In the genomic region with DNA sequence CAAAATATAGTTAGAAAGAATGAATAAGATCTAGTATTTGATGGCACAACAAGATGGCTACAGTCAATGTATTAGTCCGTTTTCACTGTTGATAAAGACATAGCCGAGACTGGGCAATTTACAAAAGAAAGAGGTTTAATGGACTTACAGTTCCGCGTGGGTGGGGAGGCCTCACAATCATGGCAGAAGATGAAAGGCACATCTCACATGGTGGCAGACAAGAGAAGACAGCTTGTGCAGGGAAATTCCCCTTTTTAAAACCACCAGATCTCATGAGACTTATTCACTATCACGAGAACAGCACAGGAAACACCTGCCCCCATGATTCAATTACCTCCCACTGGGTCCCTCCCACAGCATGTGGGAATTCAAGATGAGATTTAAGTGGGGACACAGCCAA, we compare ENCODE assay signal across 15 cellular contexts. TPM values are rescaled to one million over a fixed set of nuclear protein-coding genes. Genes with fewer than 3 reads are reported as not detected.
A peak's percentile ranks its signal among the peaks of the same experiment; 100 is the strongest.
DNase-seq lines count a peak whose midpoint lies in the region; ATAC-seq and TF ChIP-seq lines count a peak whose summit lies in the region.
"Not testable (repeated sequence)": the region's sequence is repeated elsewhere in the genome, so short reads cannot be mapped to it uniquely, and the experiment has no call there.
"Had no signal": no experiment of that assay in that cellular context is flagged by ENCODE, and none has a peak within 500 bp of the region (broad histone marks: within the 10 kb centered on the region; RNA-seq: fewer than 3 reads in every experiment).

No MANE protein-coding gene starts in this region.

- CTCF ChIA-PET in activated CD4-positive, alpha-beta T cell treated with anti-CD3 and anti-CD28 coated beads for 36 hours (lab: Charles Lee); mammary epithelial cell (lab: Charles Lee; ENCODE audit: low non-redundant PET): not testable (repeated sequence)

- not testable (repeated sequence) for H4K20me1 ChIP-seq in DND-41 (ENCODE audit: insufficient read depth, low read length); mammary epithelial cell (ENCODE audit: insufficient read depth, low read length)

- H3K9me3 ChIP-seq in DND-41 (ENCODE audit: insufficient read depth, low read length, severe bottlenecking); mammary epithelial cell (replicated peaks; ENCODE audit: insufficient read depth, low read length): not testable (repeated sequence)

- peaks cover 17% of the 10 kb centered on the region for H3K27me3 Mint-ChIP-seq in activated CD4-positive, alpha-beta T cell treated with anti-CD3 and anti-CD28 coated beads for 36 hours
- H3K27me3 Mint-ChIP-seq in natural killer cell treated with Interleukin-12 subunit alpha and Interleukin-12 subunit beta and Interleukin-15 and Interleukin-18, amount 100 ng/mL, for 72 hours = peaks cover 27 to 54% of the 10 kb centered on the region in 2 donors
- peaks cover 38 to 39% of the 10 kb centered on the region in 2 donors for H3K27me3 Mint-ChIP-seq in stimulated activated naive B cell treated with anti-CD40 and anti-IgM and Interleukin-4, amounts not matched to agents 10 μg/mL and 1 μg/mL and 100 μg/mL, for 72 hours

- not testable (repeated sequence) for H3K27me3 ChIP-seq in DND-41 (ENCODE audit: insufficient read depth, low read length, poor library complexity); mammary epithelial cell (ENCODE audit: insufficient read depth, low read length)

- BruUV-seq in mammary epithelial cell (replicated peaks; lab: Mats Ljungman, UMichigan) = not testable (repeated sequence)

- not testable (repeated sequence) for H3K4me1 Mint-ChIP-seq in activated CD4-positive, alpha-beta T cell treated with anti-CD3 and anti-CD28 coated beads for 36 hours; natural killer cell treated with Interleukin-12 subunit alpha and Interleukin-12 subunit beta and Interleukin-15 and Interleukin-18, amount 100 ng/mL, for 72 hours (ENCODE audit: low read depth in 2 of 2); stimulated activated naive B cell treated with anti-CD40 and anti-IgM and Interleukin-4, amounts not matched to agents 10 μg/mL and 1 μg/mL and 100 μg/mL, for 72 hours

- H3K79me2 ChIP-seq in DND-41 (ENCODE audit: insufficient read depth, low read length); mammary epithelial cell (ENCODE audit: insufficient read depth, low read length): not testable (repeated sequence)

- H3K4me3 ChIP-seq in DND-41 (ENCODE audit: low read depth in 1 of 2, low read length in 2 of 2); mammary epithelial cell (replicated peaks in 1 of 3; ENCODE audit: insufficient read depth in 1 of 3, low read depth in 2 of 3, low read length in 3 of 3): not testable (repeated sequence)

- not testable (repeated sequence) for TF ChIP-seq CTCF in DND-41 (IDR thresholded peaks at IDR 0.05; ENCODE audit: borderline replicate concordance, extremely low read depth, low read length, poor library complexity, severe bottlenecking); mammary epithelial cell (conservative IDR thresholded peaks at IDR 0.05 in 1 of 2, IDR thresholded peaks at IDR 0.05 in 1 of 2; ENCODE audit: extremely low read depth in 1 of 2, insufficient read depth in 1 of 2, low read depth in 1 of 2, low read length in 2 of 2)

- dilution Hi-C loops in mammary epithelial cell (cut with HindIII; ENCODE audit: low sequenced_read_pairs) = loop anchor here (5.0 kb wide), 1 partner anchor 34 kb away; no protein-coding TSS in a partner anchor

- not testable (repeated sequence) for H3K9ac ChIP-seq in DND-41 (ENCODE audit: low read depth, low read length); mammary epithelial cell (ENCODE audit: insufficient read depth, low read length)

- not testable (repeated sequence) for H2AFZ ChIP-seq in DND-41 (ENCODE audit: low read depth, low read length); mammary epithelial cell (ENCODE audit: low read depth, low read length)

- ATAC-seq in DND-41 (ENCODE audit: insufficient read depth, low read depth); activated CD4-positive, alpha-beta T cell treated with anti-CD3 and anti-CD28 coated beads for 36 hours; natural killer cell treated with Interleukin-12 subunit alpha and Interleukin-12 subunit beta and Interleukin-15 and Interleukin-18, amount 100 ng/mL, for 72 hours; stimulated activated naive B cell treated with anti-CD40 and anti-IgM and Interleukin-4, amounts not matched to agents 10 μg/mL and 1 μg/mL and 100 μg/mL, for 72 hours (replicated peaks): not testable (repeated sequence)

- peak; percentile 4 for DNase-seq in DND-41
- peak; percentile 19 for DNase-seq in MV-4-11 (lab: John Stamatoyannopoulos, UW)
- peak; percentile 45 for DNase-seq in activated CD4-positive, alpha-beta T cell treated with anti-CD3 and anti-CD28 coated beads for 36 hours
- DNase-seq in activated effector memory CD4-positive, alpha-beta T cell treated with anti-CD3 and anti-CD28 coated beads, Interleukin-2, amount 50 U/mL, for 16 hours = peak; percentile 42
- peak; percentile 9 for DNase-seq in mammary epithelial cell
- DNase-seq in natural killer cell treated with Interleukin-12 subunit alpha and Interleukin-12 subunit beta and Interleukin-15 and Interleukin-18, amount 100 ng/mL, for 72 hours (ENCODE audit: low spot score) = peak; percentile 15
- DNase-seq in stimulated activated naive B cell treated with anti-CD40 and anti-IgM and Interleukin-4, amounts not matched to agents 10 μg/mL and 1 μg/mL and 100 μg/mL, for 72 hours = not testable (repeated sequence)

- 8% methylated on average over 5 of the region's 5 CpGs for WGBS in mammary epithelial cell (ENCODE audit: low coverage, missing lambda C conversion rate)

- peaks cover 14% of the 10 kb centered on the region for H3K9me3 Mint-ChIP-seq in activated CD4-positive, alpha-beta T cell treated with anti-CD3 and anti-CD28 coated beads for 36 hours (ENCODE audit: low read depth)
- not testable (repeated sequence) for H3K9me3 Mint-ChIP-seq in natural killer cell treated with Interleukin-12 subunit alpha and Interleukin-12 subunit beta and Interleukin-15 and Interleukin-18, amount 100 ng/mL, for 72 hours
- peaks cover 17 to 21% of the 10 kb centered on the region in 2 donors for H3K9me3 Mint-ChIP-seq in stimulated activated naive B cell treated with anti-CD40 and anti-IgM and Interleukin-4, amounts not matched to agents 10 μg/mL and 1 μg/mL and 100 μg/mL, for 72 hours

- H3K4me2 ChIP-seq in DND-41 (ENCODE audit: insufficient read depth, low read length); mammary epithelial cell (ENCODE audit: insufficient read depth, low read depth, low read length): not testable (repeated sequence)

- H3K27ac Mint-ChIP-seq in activated CD4-positive, alpha-beta T cell treated with anti-CD3 and anti-CD28 coated beads for 36 hours; natural killer cell treated with Interleukin-12 subunit alpha and Interleukin-12 subunit beta and Interleukin-15 and Interleukin-18, amount 100 ng/mL, for 72 hours: not testable (repeated sequence)
- H3K27ac Mint-ChIP-seq in stimulated activated naive B cell treated with anti-CD40 and anti-IgM and Interleukin-4, amounts not matched to agents 10 μg/mL and 1 μg/mL and 100 μg/mL, for 72 hours = peak overlapping the region; percentile 77

- not testable (repeated sequence) for H3K4me1 ChIP-seq in DND-41 (ENCODE audit: insufficient read depth, low read length); mammary epithelial cell (ENCODE audit: insufficient read depth, low read length)

- intact Hi-C loops in activated CD4-positive, alpha-beta T cell treated with anti-CD3 and anti-CD28 coated beads for 36 hours (cut with DNase I, micrococcal nuclease); mammary epithelial cell (cut with micrococcal nuclease): not testable (repeated sequence)

- in situ Hi-C loops in mammary epithelial cell (cut with MboI; ENCODE audit: low sequenced_read_pairs in 2 of 2) = not testable (repeated sequence)

- POLR2A ChIA-PET in activated CD4-positive, alpha-beta T cell treated with anti-CD3 and anti-CD28 coated beads for 36 hours (lab: Charles Lee) = not testable (repeated sequence)

- not testable (repeated sequence) for H3K4me3 Mint-ChIP-seq in activated CD4-positive, alpha-beta T cell treated with anti-CD3 and anti-CD28 coated beads for 36 hours; natural killer cell treated with Interleukin-12 subunit alpha and Interleukin-12 subunit beta and Interleukin-15 and Interleukin-18, amount 100 ng/mL, for 72 hours; stimulated activated naive B cell treated with anti-CD40 and anti-IgM and Interleukin-4, amounts not matched to agents 10 μg/mL and 1 μg/mL and 100 μg/mL, for 72 hours

- not testable (repeated sequence) for H3K36me3 ChIP-seq in DND-41 (ENCODE audit: insufficient read depth, low read length); mammary epithelial cell (ENCODE audit: insufficient read depth, low read length)

- not testable (repeated sequence) for H3K27ac ChIP-seq in DND-41 (ENCODE audit: low read length); mammary epithelial cell (ENCODE audit: insufficient read depth, low read depth, low read length)

- not testable (repeated sequence) for H3K36me3 Mint-ChIP-seq in activated CD4-positive, alpha-beta T cell treated with anti-CD3 and anti-CD28 coated beads for 36 hours (ENCODE audit: low read depth)
- peaks cover 14% of the 10 kb centered on the region for H3K36me3 Mint-ChIP-seq in natural killer cell treated with Interleukin-12 subunit alpha and Interleukin-12 subunit beta and Interleukin-15 and Interleukin-18, amount 100 ng/mL, for 72 hours
- H3K36me3 Mint-ChIP-seq in stimulated activated naive B cell treated with anti-CD40 and anti-IgM and Interleukin-4, amounts not matched to agents 10 μg/mL and 1 μg/mL and 100 μg/mL, for 72 hours = peaks cover 7 to 27% of the 10 kb centered on the region in 2 donors

RNA-seq across cellular contexts. Expression of a gene that starts 10.4 kb away (rescaled TPM):
- total RNA-seq in activated CD4-positive, alpha-beta T cell treated with anti-CD3 and anti-CD28 coated beads for 36 hours = not detected
- total RNA-seq in mammary epithelial cell = not detected
- not detected for polyA plus RNA-seq in mammary epithelial cell
- polyA minus RNA-seq in mammary epithelial cell = not detected
- total RNA-seq in natural killer cell treated with Interleukin-12 subunit alpha and Interleukin-12 subunit beta and Interleukin-15 and Interleukin-18, amount 100 ng/mL, for 72 hours = not detected
- total RNA-seq: A172; Caco-2; CD4-positive, alpha-beta T cell; Daoy; GM23248; H4; HT-29 had no signal
- polyA plus RNA-seq: BJ, GM23248 had no signal

RNA-seq across cellular contexts. Expression of a gene that starts 12.9 kb away (rescaled TPM):
- total RNA-seq in activated CD4-positive, alpha-beta T cell treated with anti-CD3 and anti-CD28 coated beads for 36 hours = 1 to 10 TPM; 2.0 to 2.2 TPM
- 10 to 100 TPM in 1 of 2 donors, under 1 TPM in 1; 0.99 to 20.0 TPM for total RNA-seq in mammary epithelial cell
- polyA plus RNA-seq in mammary epithelial cell = 2.2 TPM
- polyA minus RNA-seq in mammary epithelial cell = not detected
- total RNA-seq in natural killer cell treated with Interleukin-12 subunit alpha and Interleukin-12 subunit beta and Interleukin-15 and Interleukin-18, amount 100 ng/mL, for 72 hours = 1 to 10 TPM; 3.2 to 4.6 TPM
- total RNA-seq: CD4-positive, alpha-beta T cell; GM23248 had no signal
- polyA plus RNA-seq: BJ, GM23248 had no signal

RNA-seq across cellular contexts. Expression of a gene that starts 42.4 kb away (rescaled TPM):
- 10 to 100 TPM; 44.7 to 45.0 TPM for total RNA-seq in activated CD4-positive, alpha-beta T cell treated with anti-CD3 and anti-CD28 coated beads for 36 hours
- 10 to 100 TPM; 10.2 to 37.0 TPM for total RNA-seq in mammary epithelial cell
- polyA plus RNA-seq in mammary epithelial cell = 27.3 TPM
- polyA minus RNA-seq in mammary epithelial cell = 31.1 TPM
- 10 to 100 TPM; 69.4 to 73.0 TPM for total RNA-seq in natural killer cell treated with Interleukin-12 subunit alpha and Interleukin-12 subunit beta and Interleukin-15 and Interleukin-18, amount 100 ng/mL, for 72 hours

RNA-seq across cellular contexts. Expression of a gene that starts 43.6 kb away (rescaled TPM):
- 100 to 1,000 TPM; 229 to 272 TPM for total RNA-seq in activated CD4-positive, alpha-beta T cell treated with anti-CD3 and anti-CD28 coated beads for 36 hours
- 10 to 100 TPM; 23.2 to 64.6 TPM for total RNA-seq in mammary epithelial cell
- 36.6 TPM for polyA plus RNA-seq in mammary epithelial cell
- 88.5 TPM for polyA minus RNA-seq in mammary epithelial cell
- total RNA-seq in natural killer cell treated with Interleukin-12 subunit alpha and Interleukin-12 subunit beta and Interleukin-15 and Interleukin-18, amount 100 ng/mL, for 72 hours = 100 to 1,000 TPM; 323 TPM
